15 cellular contexts compared by ENCODE assay signal in the genomic region with DNA sequence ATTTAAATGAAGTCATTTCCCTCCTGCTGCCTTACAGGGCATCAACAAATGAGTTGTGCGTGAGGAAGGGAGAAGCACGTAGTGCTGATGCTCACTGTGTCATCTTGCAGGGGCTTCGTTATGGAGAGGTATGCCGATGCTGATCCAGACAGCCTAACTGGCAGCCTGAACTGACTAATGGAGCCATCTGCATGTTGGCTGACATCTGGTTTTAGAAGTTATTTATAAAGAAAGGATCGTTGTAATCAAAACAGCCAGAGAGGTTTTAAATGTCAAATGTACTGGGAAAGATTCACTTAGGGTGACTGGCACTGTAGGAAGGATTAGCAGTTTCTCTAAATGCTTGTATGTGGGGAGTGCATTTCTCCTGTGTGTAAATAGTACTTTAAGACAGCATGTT. TPM values are rescaled to one million over a fixed set of nuclear protein-coding genes. Genes with fewer than 3 reads are reported as not detected.
DNase-seq lines count a peak whose midpoint lies in the region; TF ChIP-seq lines count a peak whose summit lies in the region.
"Had no signal": no experiment of that assay in that cellular context is flagged by ENCODE, and none has a peak within 500 bp of the region (broad histone marks: within the 10 kb centered on the region; RNA-seq: fewer than 3 reads in every experiment).

No MANE protein-coding gene starts in this region.

- H3K4me2 ChIP-seq in neural cell (ENCODE audit: low read length) (peak overlapping the region; percentile 23), mesendoderm (ENCODE audit: low read length) (no peak overlapping the region)
- H3K4me2 ChIP-seq: BLaER1 treated with 17β-estradiol and CSF1 and Interleukin-3, amounts not matched to agents 10 nM and 100 nM had no signal

- no CpG with 5 or more reads among the region's 5 CpGs for WGBS in mesendoderm (ENCODE audit: extremely low coverage, insufficient coverage, low lambda C conversion rate)

- H3F3A ChIP-seq in neural cell (ENCODE audit: insufficient read depth, low read length, poor library complexity, severe bottlenecking): no peaks in the 10 kb centered on the region

- H3K9me2 ChIP-seq in neural cell (ENCODE audit: insufficient read depth, low read length): no peaks in the 10 kb centered on the region

- H3K9ac ChIP-seq in neural cell (ENCODE audit: low read length) (peak overlapping the region; percentile 41), mesendoderm (ENCODE audit: low read length) (no peak overlapping the region)
- H3K9ac ChIP-seq: BLaER1 treated with 17β-estradiol and CSF1 and Interleukin-3, amounts not matched to agents 10 nM and 100 nM had no signal

- no peak overlapping the region for H2AFZ ChIP-seq in neural cell (ENCODE audit: low read depth, low read length)

- H3K79me2 ChIP-seq in neural cell (replicated peaks; ENCODE audit: insufficient read depth, low read length) (no peaks in the 10 kb centered on the region), mesendoderm (ENCODE audit: control insufficient read depth, insufficient read depth, low read length) (no peaks in the 10 kb centered on the region)

- H3K27me3 ChIP-seq in neural cell (ENCODE audit: insufficient read depth, low read depth, low read length): no peaks in the 10 kb centered on the region
- H3K27me3 ChIP-seq in MG63: no peaks in the 10 kb centered on the region
- H3K27me3 ChIP-seq in mesendoderm (ENCODE audit: insufficient read depth, low read length, poor library complexity): no peaks in the 10 kb centered on the region
- H3K27me3 ChIP-seq: BLaER1 treated with 17β-estradiol and CSF1 and Interleukin-3, amounts not matched to agents 10 nM and 100 nM; body of pancreas had no signal

- H3K4me1 ChIP-seq in mesendoderm (ENCODE audit: control insufficient read depth, low read depth, low read length): peaks cover 2% of the 10 kb centered on the region
- H3K4me1 ChIP-seq: body of pancreas had no signal

- H3K27ac ChIP-seq in neural cell (ENCODE audit: low read length) (peak overlapping the region; percentile 71), mesendoderm (ENCODE audit: low read depth, low read length) (no peak overlapping the region)
- H3K27ac ChIP-seq: BLaER1 treated with 17β-estradiol and CSF1 and Interleukin-3, amounts not matched to agents 10 nM and 100 nM; body of pancreas; skin epidermis had no signal

- TF ChIP-seq EP300 in neural cell (conservative IDR thresholded peaks at IDR 0.05; ENCODE audit: poor library complexity, severe bottlenecking): peak; percentile 87

- H2BK5ac ChIP-seq in mesendoderm (ENCODE audit: low read length): no peak overlapping the region

- no peak overlapping the region for H2AK5ac ChIP-seq in mesendoderm (ENCODE audit: low read length)

- no peak overlapping the region for H4K8ac ChIP-seq in mesendoderm (ENCODE audit: low read depth, low read length)

- no peak overlapping the region for H3K18ac ChIP-seq in mesendoderm (ENCODE audit: low read length)

- H3K4ac ChIP-seq in mesendoderm (ENCODE audit: low read depth, low read length): no peak overlapping the region

- peak; percentile 31 for TF ChIP-seq RAD21 in neural cell (conservative IDR thresholded peaks at IDR 0.05)

- peaks cover 4% of the 10 kb centered on the region for H3K79me1 ChIP-seq in mesendoderm (ENCODE audit: low read length)

- no peaks in the 10 kb centered on the region for H4K20me1 ChIP-seq in neural cell (ENCODE audit: insufficient read depth)

- H4K5ac ChIP-seq in mesendoderm (ENCODE audit: low read length): no peak overlapping the region

- H2BK15ac ChIP-seq in mesendoderm (replicated peaks; ENCODE audit: low read depth): no peak overlapping the region

- H2BK120ac ChIP-seq in mesendoderm (ENCODE audit: low read depth, low read length): no peak overlapping the region

- TF ChIP-seq CTCF in fibroblast of mammary gland (conservative IDR thresholded peaks at IDR 0.05; ENCODE audit: control insufficient read depth, insufficient read depth, low read depth, low read length) (no peak), neural cell (IDR thresholded peaks at IDR 0.05; ENCODE audit: poor library complexity, severe bottlenecking) (no peak)

- no peak overlapping the region for H3K56ac ChIP-seq in mesendoderm (ENCODE audit: low read length)

- H3K36me3 ChIP-seq in neural cell (ENCODE audit: insufficient read depth, low read length) (no peaks in the 10 kb centered on the region), MG63 (no peaks in the 10 kb centered on the region), mesendoderm (ENCODE audit: control insufficient read depth, insufficient read depth, low read length) (no peaks in the 10 kb centered on the region)

- no peak overlapping the region for H3K23ac ChIP-seq in mesendoderm (ENCODE audit: low read length)

- DNase-seq in Ammon's horn (ENCODE audit: low spot score) (peak; percentile 37), NCI-H2171 (lab: John Stamatoyannopoulos, UW) (peak; percentile 28), fibroblast of mammary gland (ENCODE audit: low read depth) (peak; percentile 59), MG63 (no peak), NCI-H187 (lab: John Stamatoyannopoulos, UW) (no peak), mesendoderm (no peak)
- no peak for DNase-seq in activated naive CD4-positive, alpha-beta T cell treated with anti-CD3 and anti-CD28 coated beads, Interleukin-2, amount 50 U/mL, for 16 hours
- DNase-seq: activated CD8-positive, alpha-beta memory T cell treated with anti-CD3 and anti-CD28 coated beads for 24 hours; activated effector memory CD4-positive, alpha-beta T cell treated with anti-CD3 and anti-CD28 coated beads, Interleukin-2, amount 50 U/mL, for 16 hours; body of pancreas; stimulated activated naive CD4-positive, alpha-beta T cell; trophoblast cell had no signal

- no peaks in the 10 kb centered on the region for H3K9me3 ChIP-seq in neural cell (ENCODE audit: low read length)
- no peaks in the 10 kb centered on the region for H3K9me3 ChIP-seq in MG63
- H3K9me3 ChIP-seq: body of pancreas had no signal

- H3K4me3 ChIP-seq in fibroblast of mammary gland (ENCODE audit: control insufficient read depth, low read depth, low read length) (no peak overlapping the region), neural cell (ENCODE audit: low read length) (peak overlapping the region; percentile 47), MG63 (no peak overlapping the region), mesendoderm (ENCODE audit: low read length) (no peak overlapping the region)
- H3K4me3 ChIP-seq: BLaER1 treated with 17β-estradiol and CSF1 and Interleukin-3, amounts not matched to agents 10 nM and 100 nM; body of pancreas; skin epidermis had no signal

TF ChIP-seq in neural cell, 6 proteins besides CTCF, POLR2A, EP300 and RAD21:
- TF ChIP-seq MXI1 (conservative IDR thresholded peaks at IDR 0.05; ENCODE audit: poor library complexity, severe bottlenecking): no peak
- TF ChIP-seq REST (IDR thresholded peaks at IDR 0.05; ENCODE audit: borderline replicate concordance): peak; percentile 23
- peak; percentile 79 for TF ChIP-seq POLR2AphosphoS5 (IDR thresholded peaks at IDR 0.05)
- no peak for TF ChIP-seq SMC3 (conservative IDR thresholded peaks at IDR 0.05; ENCODE audit: poor library complexity)
- TF ChIP-seq EZH2 (IDR thresholded peaks at IDR 0.05; ENCODE audit: borderline replicate concordance, insufficient read depth, low read length, poor library complexity, severe bottlenecking): no peak
- no peak for TF ChIP-seq TAF1 (IDR thresholded peaks at IDR 0.05; ENCODE audit: low read depth)

RNA-seq across cellular contexts. Expression of gene FARS2, which starts 54.6 kb away (rescaled TPM):
- 11.9 and 17.5 TPM in 2 replicates for polyA plus RNA-seq in neural cell
- polyA minus RNA-seq in neural cell: 22.2 and 25.9 TPM in 2 replicates
- 7.9 and 17.3 TPM in 2 replicates for total RNA-seq in MG63 (2014; rRNA removed; shearing (Covaris generic); ENCODE audit: low replicate concordance)
- 11.7 TPM for polyA plus RNA-seq in mesendoderm (2013, experiment 1 of 2)
- polyA plus RNA-seq in mesendoderm (2013, experiment 2 of 2): 11.5 TPM

RNA-seq across cellular contexts. Expression of gene LYRM4, which starts 55.1 kb away (rescaled TPM):
- 29.3 and 33.9 TPM in 2 replicates for polyA plus RNA-seq in neural cell
- 16.3 and 20.7 TPM in 2 replicates for polyA minus RNA-seq in neural cell
- total RNA-seq in MG63 (2014; rRNA removed; shearing (Covaris generic); ENCODE audit: low replicate concordance): 8.9 and 35.0 TPM in 2 replicates
- polyA plus RNA-seq in mesendoderm (2013, experiment 1 of 2): 40.5 TPM
- 43.8 TPM for polyA plus RNA-seq in mesendoderm (2013, experiment 2 of 2)

Comparison
In these comparisons a context has a peak if more than half of its experiments do, and no peak if none do; other contexts are left out.
1. DNase-seq: peak in Ammon's horn (single experiment), NCI-H2171 (single experiment) and fibroblast of mammary gland (single experiment); none in MG63 (single experiment), NCI-H187 (0 of 2), activated naive CD4-positive, alpha-beta T cell treated with anti-CD3 and anti-CD28 coated beads, Interleukin-2, amount 50 U/mL, for 16 hours (single experiment) and mesendoderm (single experiment).